In the genomic region with DNA sequence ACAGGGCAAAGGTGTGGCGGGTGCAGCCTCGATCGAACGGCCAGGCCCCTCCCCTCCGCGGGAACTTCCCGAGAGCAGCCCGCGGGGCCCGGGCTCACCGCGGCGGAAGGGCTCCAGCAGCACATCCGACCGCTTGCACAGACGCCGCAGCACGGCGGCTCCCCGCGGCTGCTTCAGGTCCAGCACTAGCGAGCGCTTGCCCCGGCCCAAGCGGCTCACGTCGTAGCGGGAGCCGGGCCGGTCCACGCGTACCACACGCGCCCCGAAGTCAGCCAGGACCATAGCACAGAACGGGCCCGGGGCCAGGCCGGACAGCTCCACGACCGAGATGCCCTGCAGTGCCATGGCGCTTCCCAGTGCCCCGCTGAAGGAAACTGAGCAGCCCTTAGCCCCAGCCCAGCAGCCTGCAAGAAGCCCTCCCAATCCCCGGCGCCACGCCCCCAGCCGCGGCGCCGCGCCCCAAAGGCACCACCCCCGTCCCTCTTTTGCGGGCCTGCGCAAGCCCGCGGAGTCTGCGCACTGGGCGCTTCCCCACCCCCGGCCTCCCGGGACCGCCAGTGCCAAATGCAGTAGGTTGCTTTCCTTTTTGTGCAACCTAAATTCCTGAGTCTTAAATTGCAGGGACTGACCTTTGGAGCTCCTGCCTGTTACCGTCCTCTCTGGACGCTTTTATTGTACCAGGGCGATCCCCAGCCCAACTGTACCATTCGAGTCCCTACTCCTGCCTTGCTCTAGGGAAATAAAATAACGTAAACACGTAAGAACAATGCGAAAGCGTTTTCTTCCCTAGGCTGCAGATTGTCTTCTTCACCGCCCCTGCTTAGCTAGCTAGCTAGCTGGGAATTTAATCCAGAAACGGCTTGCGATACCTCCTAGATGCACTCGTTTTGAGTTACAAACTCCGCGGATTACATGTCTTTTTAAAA, we compare ENCODE assay signal across 8 cellular contexts. TPM values are rescaled to one million over a fixed set of nuclear protein-coding genes. Genes with fewer than 3 reads are reported as not detected.
A peak's percentile ranks its signal among the peaks of the same experiment; 100 is the strongest.
DNase-seq lines count a peak whose midpoint lies in the region; ATAC-seq and TF ChIP-seq lines count a peak whose summit lies in the region.

A gene (minus strand): TSS at position 376 of the 926 bp plus-strand sequence. CDS start 31 bp downstream, at position 345.

- H3K9ac ChIP-seq in HUES48 (ENCODE audit: low read depth, low read length) (peak within 1 kb of the TSS; percentile 94), NT2/D1 (ENCODE audit: insufficient read length, low read depth) (peak within 1 kb of the TSS; percentile 91)

- H3K27me3 ChIP-seq in HUES48 (ENCODE audit: control insufficient read depth, insufficient read depth, low read length) (no peaks in the 10 kb centered on the region), NT2/D1 (ENCODE audit: insufficient read depth, insufficient read length) (no peaks in the 10 kb centered on the region)

- H3K4me1 Mint-ChIP-seq in endothelial cell (ENCODE audit: unreplicated experiment) = peaks cover 21% of the 10 kb centered on the region

- H3K27ac ChIP-seq in HUES48 (ENCODE audit: low read depth, low read length) = peak within 1 kb of the TSS; percentile 99

- no peak for TF ChIP-seq CTCF in endothelial cell (IDR thresholded peaks at IDR 0.05; ENCODE audit: unreplicated experiment)

- H3K4me1 ChIP-seq in HUES48 (ENCODE audit: control insufficient read depth, insufficient read depth, low read length) (peaks cover 15% of the 10 kb centered on the region), NT2/D1 (ENCODE audit: insufficient read depth, insufficient read length) (no peaks in the 10 kb centered on the region)

- ATAC-seq in GM21423 (IDR thresholded peaks at IDR 0.05; ENCODE audit: unreplicated experiment) = peak; percentile 85

- peaks cover 6% of the 10 kb centered on the region for H3K27me3 Mint-ChIP-seq in endothelial cell (ENCODE audit: unreplicated experiment)

- H3K4me3 ChIP-seq in HUES48 (ENCODE audit: low read depth, low read length) (peak within 1 kb of the TSS; percentile 91), NT2/D1 (ENCODE audit: insufficient read length, low read depth) (peak within 1 kb of the TSS; percentile 67)

- peak; percentile 94 for DNase-seq in D341Med (ENCODE audit: low spot score)
- peak; percentile 80 for DNase-seq in NT2/D1 (ENCODE audit: low read depth, low spot score)
- peak; percentile 78 for DNase-seq in activated CD8-positive, alpha-beta memory T cell treated with anti-CD3 and anti-CD28 coated beads, Interleukin-2, amount 50 U/mL, for 24 hours (ENCODE audit: extremely low read depth)
- peak; percentile 92 for DNase-seq in endothelial cell (ENCODE audit: low spot score)
- peak; percentile 98 for DNase-seq in midbrain (lab: John Stamatoyannopoulos, UW)
- peak; percentile 86 to 87 for DNase-seq in stimulated activated CD8-positive, alpha-beta memory T cell treated with anti-CD3 and anti-CD28 coated beads, Interleukin-15, amount 100 ng/mL, for 48 hours (ENCODE audit: low read depth in 2 of 2)

- no peaks in the 10 kb centered on the region for H3K9me3 ChIP-seq in HUES48 (ENCODE audit: control insufficient read depth, insufficient read depth, low read length)
- no peaks in the 10 kb centered on the region for H3K9me3 ChIP-seq in NT2/D1 (ENCODE audit: insufficient read depth, low read length)

- H3K36me3 ChIP-seq in HUES48 (ENCODE audit: control insufficient read depth, insufficient read depth, low read length) (peaks cover 21% of the 10 kb centered on the region), NT2/D1 (ENCODE audit: insufficient read depth, insufficient read length, low read length) (peaks cover 9% of the 10 kb centered on the region)

- H3K9me3 Mint-ChIP-seq in endothelial cell (ENCODE audit: unreplicated experiment) = no peaks in the 10 kb centered on the region

- peak within 1 kb of the TSS; percentile 93 for H3K4me3 Mint-ChIP-seq in endothelial cell (ENCODE audit: unreplicated experiment)

- peaks cover 19% of the 10 kb centered on the region for H3K36me3 Mint-ChIP-seq in endothelial cell (ENCODE audit: low read depth, unreplicated experiment)

- peak within 1 kb of the TSS; percentile 88 for H3K27ac Mint-ChIP-seq in endothelial cell (ENCODE audit: unreplicated experiment)

RNA-seq across cellular contexts. Expression of the gene that starts here (rescaled TPM):
- 29.3 TPM for total RNA-seq in endothelial cell (ENCODE audit: unreplicated experiment)

Comparison
In these comparisons a context has a peak if more than half of its experiments do, and no peak if none do; other contexts are left out.
1. Peak in every context shown above with its lines: DNase-seq, ATAC-seq, H3K4me3 ChIP-seq and H3K27ac ChIP-seq.